In genomic region chr22:39731881-39732555, GRCh38 we compare ENCODE assay signal across 26 cellular contexts.
A peak's percentile ranks its signal among the peaks of the same experiment; 100 is the strongest.
DNase-seq lines count a peak whose midpoint lies in the region; ATAC-seq, FAIRE-seq and TF ChIP-seq lines count a peak whose summit lies in the region.
"Had no signal": no experiment of that assay in that cellular context is flagged by ENCODE, and none has a peak within 500 bp of the region (broad histone marks: within the 10 kb centered on the region; RNA-seq: fewer than 3 reads in every experiment).

No MANE protein-coding gene starts in this region.

- H3K23me2 ChIP-seq in H1 (ENCODE audit: low read depth, low read length), result no peaks in the 10 kb centered on the region

- H2BK5ac ChIP-seq in H1 (ENCODE audit: low read depth, low read length) (no peak overlapping the region), trophoblast cell (ENCODE audit: low read depth, low read length, poor library complexity) (no peak overlapping the region)

- H2BK12ac ChIP-seq in H1 (ENCODE audit: low read depth, low read length) (0 out of 2 replicates have a peak overlapping the region, but pooled peaks have one; percentile 39), trophoblast cell (ENCODE audit: low read length) (no peak overlapping the region)

- H3K18ac ChIP-seq in H1 (ENCODE audit: extremely low read depth, low read length) (no peak overlapping the region; the same call in 1 of the 2 replicates), trophoblast cell (ENCODE audit: low read length) (no peak overlapping the region)

- 78% methylated on average over 12 of the region's 12 CpGs; no CpG with 5 or more reads in 1 of the 2 experiments for WGBS in H1 (ENCODE audit: extremely low coverage in 1 of 2, insufficient coverage in 1 of 2, insufficient read length in 1 of 2, insufficient replicate concordance in 2 of 2, low coverage in 1 of 2, low lambda C conversion rate in 2 of 2, missing lambda C conversion rate in 1 of 2), 2 experiments
- WGBS in aorta, 2 donors, result 21 to 32% methylated on average over 12 of the region's 12 CpGs
- no CpG with 5 or more reads among the region's 12 CpGs for WGBS in trophoblast cell (ENCODE audit: extremely low coverage, insufficient coverage, insufficient read length)

- H4K91ac ChIP-seq in H1 (replicated peaks; ENCODE audit: insufficient read length, low read length) (no peak overlapping the region), trophoblast cell (ENCODE audit: low read depth, low read length) (no peak overlapping the region)

- 0 out of 2 replicates have a peak overlapping the region, but pooled peaks have one; percentile 2 for H2AFZ ChIP-seq in H1 (ENCODE audit: low read length)
- no peak overlapping the region for H2AFZ ChIP-seq in trophoblast cell (ENCODE audit: insufficient read depth, low read length, poor library complexity)

- H3K9me3 ChIP-seq in H1 (ENCODE audit: insufficient read depth in 2 of 2, low read depth in 1 of 2, low read length in 1 of 2) (no peaks in the 10 kb centered on the region), upper lobe of right lung (no peaks in the 10 kb centered on the region), aorta (ENCODE audit: control insufficient read depth, low read length) (peaks cover 3% of the 10 kb centered on the region), trophoblast cell (ENCODE audit: insufficient read depth, low read depth, low read length) (peaks cover 4% of the 10 kb centered on the region)
- H3K9me3 ChIP-seq: Caco-2 had no signal

- no peak overlapping the region for H3K56ac ChIP-seq in H1 (replicated peaks; ENCODE audit: insufficient read length, low read depth, low read length)

- H2BK15ac ChIP-seq in H1 (ENCODE audit: low read length), result no peak overlapping the region

- no peak overlapping the region for H3K4me2 ChIP-seq in H1 (ENCODE audit: insufficient read depth in 1 of 2, low read depth in 2 of 2, low read length in 2 of 2)
- H3K4me2 ChIP-seq in trophoblast cell (ENCODE audit: low read length), result no peak overlapping the region

- H3K79me1 ChIP-seq in H1 (ENCODE audit: low read depth, low read length) (no peaks in the 10 kb centered on the region), trophoblast cell (ENCODE audit: low read length) (no peaks in the 10 kb centered on the region)

- no peak for TF ChIP-seq POLR2A in H1 (IDR thresholded peaks at IDR 0.05; ENCODE audit: control extremely low read depth in 1 of 2, low read depth in 2 of 2, low read length in 2 of 2)

- no peak overlapping the region for H2BK20ac ChIP-seq in H1 (ENCODE audit: low read length)

- no peaks in the 10 kb centered on the region for H3K27me3 ChIP-seq in H1 (replicated peaks in 1 of 4; ENCODE audit: control insufficient read depth in 3 of 4, extremely low read depth in 1 of 4, insufficient read depth in 3 of 4, low read length in 3 of 4)
- peaks cover 28% of the 10 kb centered on the region for H3K27me3 ChIP-seq in upper lobe of right lung
- no peaks in the 10 kb centered on the region for H3K27me3 ChIP-seq in aorta (ENCODE audit: control insufficient read depth in 1 of 2, insufficient read depth in 2 of 2, low read length in 1 of 2)
- H3K27me3 ChIP-seq in trophoblast cell (ENCODE audit: insufficient read depth, low read length), result no peaks in the 10 kb centered on the region

- H3K4ac ChIP-seq in H1 (replicated peaks; ENCODE audit: insufficient read length, low read depth, low read length) (no peak overlapping the region), trophoblast cell (ENCODE audit: low read depth, low read length) (no peak overlapping the region)

- H4K5ac ChIP-seq in H1 (ENCODE audit: insufficient read length, low read depth, low read length), result no peak overlapping the region

- no peak for TF ChIP-seq EP300 in H1 (IDR thresholded peaks at IDR 0.05; ENCODE audit: borderline replicate concordance in 1 of 2, low read depth in 2 of 2, low read length in 2 of 2)

- H4K12ac ChIP-seq in trophoblast cell (ENCODE audit: low read depth, low read length), result no peak overlapping the region

- H3K79me2 ChIP-seq in H1 (ENCODE audit: control insufficient read depth in 1 of 2, insufficient read depth in 2 of 2, low read length in 2 of 2) (no peaks in the 10 kb centered on the region), trophoblast cell (ENCODE audit: control insufficient read depth, insufficient read depth, low read length, poor library complexity) (no peaks in the 10 kb centered on the region)

- H3K14ac ChIP-seq in H1 (ENCODE audit: insufficient read length) (no peak overlapping the region), trophoblast cell (ENCODE audit: low read length) (no peak overlapping the region)

- H3K23ac ChIP-seq in H1 (ENCODE audit: insufficient read length), result no peak overlapping the region
- H3K23ac ChIP-seq in trophoblast cell (ENCODE audit: low read length), result no peak overlapping the region

- no peak overlapping the region for H3K9ac ChIP-seq in H1 (replicated peaks in 1 of 4; ENCODE audit: extremely low read depth in 1 of 4, low read depth in 3 of 4, low read length in 3 of 4)
- no peak overlapping the region for H3K9ac ChIP-seq in trophoblast cell (ENCODE audit: low read length)

- ATAC-seq in upper lobe of right lung (no peak), aorta (ENCODE audit: low FRiP score) (no peak), GM18873 (IDR thresholded peaks at IDR 0.05; ENCODE audit: low FRiP score, unreplicated experiment) (no peak)
- ATAC-seq: activated CD8-positive, alpha-beta T cell treated with anti-CD3 and anti-CD28 coated beads for 36 hours; activated naive CD8-positive, alpha-beta T cell treated with anti-CD3 and anti-CD28 coated beads, Interleukin-2, amount 50 U/mL, for 24 hours; foreskin keratinocyte; left ventricle myocardium superior; naive thymus-derived CD4-positive, alpha-beta T cell; PC-3; stimulated activated naive B cell treated with anti-CD40 and anti-IgM and Interleukin-4, amounts not matched to agents 10 μg/mL and 1 μg/mL and 100 μg/mL, for 72 hours had no signal

- peak in 1 of 3 experiments; percentile 10; a peak in 1 of 4 replicates for TF ChIP-seq CTCF in H1 (IDR thresholded peaks at IDR 0.05; ENCODE audit: control extremely low read depth in 1 of 3, insufficient read depth in 1 of 3, low read depth in 1 of 3, low read length in 3 of 3)
- TF ChIP-seq CTCF in upper lobe of right lung (IDR thresholded peaks at IDR 0.05), result no peak

- peak; percentile 41 for DNase-seq in activated CD8-positive, alpha-beta memory T cell treated with anti-CD3 and anti-CD28 coated beads, Interleukin-2, amount 50 U/mL, for 48 hours
- no peak for DNase-seq in activated CD8-positive, alpha-beta memory T cell treated with anti-CD3 and anti-CD28 coated beads for 24 hours
- DNase-seq in NCI-H1436 treated with DMSO at 0.1 percent for 48 hours (lab: John Stamatoyannopoulos, UW) (peak; percentile 16), H1 (ENCODE audit: low read depth in 1 of 2, low spot score in 2 of 2) (peak in 1 of 2 experiments; percentile 49), upper lobe of right lung (peak; percentile 47), aorta (no peak), trophoblast cell (no peak)
- DNase-seq: activated CD8-positive, alpha-beta T cell treated with anti-CD3 and anti-CD28 coated beads for 36 hours; activated gamma-delta T cell treated with Interleukin-2 at 50 U/mL for 16 hours; activated naive CD8-positive, alpha-beta T cell treated with anti-CD3 and anti-CD28 coated beads, Interleukin-2, amount 50 U/mL, for 24 hours; activated T-cell treated with anti-CD3 and anti-CD28 coated beads, Interleukin-2, amount 50 U/mL, for 24 hours; C1 segment of cervical spinal cord; Caco-2; effector memory CD4-positive, alpha-beta T cell; foreskin keratinocyte; HFFc6; left ventricle myocardium superior; NCI-H187; NCI-H226; PC-3; stimulated activated CD4-positive, alpha-beta T cell treated with anti-CD3 and anti-CD28 coated beads, Interleukin-4, amount 100 ng/mL, for 1 hour; stimulated activated naive B cell treated with anti-CD40 and anti-IgM and Interleukin-4, amounts not matched to agents 10 μg/mL and 1 μg/mL and 100 μg/mL, for 72 hours; T1000 had no signal

- TF ChIP-seq RAD21 in H1 (IDR thresholded peaks at IDR 0.05 in 1 of 2, conservative IDR thresholded peaks at IDR 0.05 in 1 of 2; ENCODE audit: low read depth in 2 of 2, low read length in 2 of 2), result peak in 1 of 2 experiments; percentile 17; a peak in 1 of 4 replicates

- H3K27ac ChIP-seq in H1 (ENCODE audit: low read depth, low read length) (no peak overlapping the region), upper lobe of right lung (no peak overlapping the region), aorta (ENCODE audit: low read depth in 1 of 2, low read length in 2 of 2) (no peak overlapping the region), trophoblast cell (ENCODE audit: low read depth, low read length) (no peak overlapping the region)
- H3K27ac ChIP-seq: foreskin keratinocyte had no signal

- no peaks in the 10 kb centered on the region for H4K20me1 ChIP-seq in H1 (replicated peaks in 1 of 2; ENCODE audit: control insufficient read depth in 1 of 2, insufficient read depth in 2 of 2, low read length in 2 of 2)

- intact Hi-C loops in upper lobe of right lung (cut with DNase I), result no loop called here
- intact Hi-C loops in aorta (cut with DNase I), result no loop called here

- POLR2A ChIA-PET in H1 (lab: Charles Lee; ENCODE audit: partially characterized antibody), result interaction anchor here (1.0 kb wide), 1 partner anchor 211 kb away, joined by 3 read pairs; no protein-coding TSS in a partner anchor

- H4K8ac ChIP-seq in H1 (ENCODE audit: extremely low read depth, insufficient read depth, low read length) (no peak overlapping the region; the same call in 1 of the 2 replicates), trophoblast cell (ENCODE audit: low read depth, low read length) (no peak overlapping the region)

- H3K4me1 ChIP-seq in H1 (replicated peaks in 1 of 4; ENCODE audit: control insufficient read depth in 3 of 4, insufficient read depth in 4 of 4, low read length in 3 of 4) (peaks cover 0 to 5% (median 0%) of the 10 kb centered on the region in 4 experiments; a peak in 1 of 7 replicates), upper lobe of right lung (no peaks in the 10 kb centered on the region), aorta (ENCODE audit: control insufficient read depth in 1 of 2, insufficient read depth in 2 of 2, low read length in 2 of 2) (no peaks in the 10 kb centered on the region), trophoblast cell (ENCODE audit: control insufficient read depth in 1 of 2, insufficient read depth in 2 of 2, low read length in 2 of 2) (no peaks in the 10 kb centered on the region)
- H3K4me1 ChIP-seq: Caco-2, foreskin keratinocyte had no signal

- no peaks in the 10 kb centered on the region for H3K36me3 ChIP-seq in H1 (ENCODE audit: control insufficient read depth in 2 of 4, insufficient read depth in 4 of 4, low read length in 3 of 4)
- H3K36me3 ChIP-seq in upper lobe of right lung, result no peaks in the 10 kb centered on the region
- H3K36me3 ChIP-seq in aorta (ENCODE audit: control insufficient read depth in 1 of 2, insufficient read depth in 2 of 2, low read length in 1 of 2), result no peaks in the 10 kb centered on the region
- H3K36me3 ChIP-seq in trophoblast cell (ENCODE audit: control insufficient read depth in 1 of 2, insufficient read depth in 2 of 2, low read length in 2 of 2), result no peaks in the 10 kb centered on the region

- CTCF ChIA-PET in H1 (lab: Charles Lee; ENCODE audit: partially characterized antibody), result interaction anchor here (0.6 to 2.5 kb wide), 13 partner anchors 11 to 395 kb away, joined by 3 to 10 read pairs (median 3); no protein-coding TSS in a partner anchor

- H2BK120ac ChIP-seq in H1 (replicated peaks; ENCODE audit: low read depth, low read length), result no peak overlapping the region
- H2BK120ac ChIP-seq in trophoblast cell (ENCODE audit: insufficient read depth, low read length, poor library complexity), result no peak overlapping the region

- no peak overlapping the region for H3K4me3 ChIP-seq in H1 (ENCODE audit: extremely low read depth in 1 of 4, insufficient read depth in 2 of 4, low read depth in 3 of 4, low read length in 4 of 4)
- no peak overlapping the region for H3K4me3 ChIP-seq in upper lobe of right lung
- H3K4me3 ChIP-seq in aorta (ENCODE audit: low read length in 2 of 2), result no peak overlapping the region
- no peak overlapping the region for H3K4me3 ChIP-seq in trophoblast cell (ENCODE audit: low read depth, low read length)

- no peak overlapping the region for H2AK5ac ChIP-seq in H1 (ENCODE audit: low read depth, low read length)
- no peak overlapping the region for H2AK5ac ChIP-seq in trophoblast cell (ENCODE audit: low read length)

- FAIRE-seq in H1 (lab: Jason Lieb, UNC), result no peak
- FAIRE-seq: GM12891 had no signal

Comparison
In these comparisons a context has a peak if more than half of its experiments do, and no peak if none do; other contexts are left out.
1. DNase-seq: peak in activated CD8-positive, alpha-beta memory T cell treated with anti-CD3 and anti-CD28 coated beads, Interleukin-2, amount 50 U/mL, for 48 hours (single experiment), NCI-H1436 treated with DMSO at 0.1 percent for 48 hours (single experiment) and upper lobe of right lung (single experiment); none in activated CD8-positive, alpha-beta memory T cell treated with anti-CD3 and anti-CD28 coated beads for 24 hours (single experiment), aorta (0 of 2) and trophoblast cell (0 of 2).